10 cellular contexts compared by ENCODE assay signal in genomic region chr14:69693823-69694729, GRCh38.
DNase-seq lines count a peak whose midpoint lies in the region; ATAC-seq and TF ChIP-seq lines count a peak whose summit lies in the region.
"Had no signal": no experiment of that assay in that cellular context is flagged by ENCODE, and none has a peak within 500 bp of the region (broad histone marks: within the 10 kb centered on the region; RNA-seq: fewer than 3 reads in every experiment).

No MANE protein-coding gene starts in this region.

- ATAC-seq in left ventricle myocardium superior = peak; percentile 51
- ATAC-seq: Panc1 had no signal

- intact Hi-C loops in activated CD4-positive, alpha-beta T cell treated with anti-CD3 and anti-CD28 coated beads, Interleukin-2, amount 10 ng/mL, durations not matched to agents 24 days and 14 days (cut with micrococcal nuclease) = no loop called here
- intact Hi-C loops in left ventricle myocardium superior (cut with micrococcal nuclease) = no loop called here

- peak in 1 of 2 donors; percentile 48 for TF ChIP-seq POLR2A in Peyer's patch (IDR thresholded peaks at IDR 0.05)
- no peak for TF ChIP-seq POLR2A in suprapubic skin (IDR thresholded peaks at IDR 0.05)

- no peak overlapping the region for H3K4me3 ChIP-seq in Peyer's patch
- H3K4me3 ChIP-seq in suprapubic skin = no peak overlapping the region
- no peak overlapping the region for H3K4me3 ChIP-seq in BE2C (ENCODE audit: low read depth, low read length)

- H3K27me3 Mint-ChIP-seq in activated CD4-positive, alpha-beta T cell treated with anti-CD3 and anti-CD28 coated beads, Interleukin-2, amount 10 ng/mL, durations not matched to agents 24 days and 14 days = no peaks in the 10 kb centered on the region

- TF ChIP-seq EP300 in suprapubic skin (IDR thresholded peaks at IDR 0.05) = no peak

- H3K36me3 ChIP-seq in Peyer's patch (no peaks in the 10 kb centered on the region), suprapubic skin (no peaks in the 10 kb centered on the region), BE2C (no peaks in the 10 kb centered on the region)

- H3K4me3 Mint-ChIP-seq in activated CD4-positive, alpha-beta T cell treated with anti-CD3 and anti-CD28 coated beads, Interleukin-2, amount 10 ng/mL, durations not matched to agents 24 days and 14 days = peak overlapping the region; percentile 15

- 43% methylated on average over 4 of the region's 4 CpGs for WGBS in suprapubic skin

- H3K27ac Mint-ChIP-seq in activated CD4-positive, alpha-beta T cell treated with anti-CD3 and anti-CD28 coated beads, Interleukin-2, amount 10 ng/mL, durations not matched to agents 24 days and 14 days = peak overlapping the region; percentile 35

- H3K27ac ChIP-seq in Peyer's patch (peak overlapping the region; percentile 75 to 89 (median 86)), suprapubic skin (peak overlapping the region; percentile 62)

- H3K27me3 ChIP-seq in Peyer's patch (no peaks in the 10 kb centered on the region), suprapubic skin (no peaks in the 10 kb centered on the region), BE2C (no peaks in the 10 kb centered on the region)

- H3K4me1 ChIP-seq in Peyer's patch (peaks cover 15 to 64% (median 33%) of the 10 kb centered on the region in 4 donors), suprapubic skin (peaks cover 57% of the 10 kb centered on the region), BE2C (peaks cover 34% of the 10 kb centered on the region)

- H3K4me1 Mint-ChIP-seq in activated CD4-positive, alpha-beta T cell treated with anti-CD3 and anti-CD28 coated beads, Interleukin-2, amount 10 ng/mL, durations not matched to agents 24 days and 14 days = peaks cover 69% of the 10 kb centered on the region

- no peak for TF ChIP-seq CTCF in Peyer's patch (IDR thresholded peaks at IDR 0.05)
- no peak for TF ChIP-seq CTCF in suprapubic skin (IDR thresholded peaks at IDR 0.05)
- no peak for TF ChIP-seq CTCF in BE2C (IDR thresholded peaks at IDR 0.05; ENCODE audit: low read depth, low read length)

- H3K9me3 Mint-ChIP-seq in activated CD4-positive, alpha-beta T cell treated with anti-CD3 and anti-CD28 coated beads, Interleukin-2, amount 10 ng/mL, durations not matched to agents 24 days and 14 days = no peaks in the 10 kb centered on the region

- no peak for DNase-seq in activated CD4-positive, alpha-beta T cell treated with anti-CD3 and anti-CD28 coated beads, Interleukin-2, amount 10 ng/mL, durations not matched to agents 24 days and 14 days
- DNase-seq in activated CD4-positive, alpha-beta T cell treated with anti-CD3 and anti-CD28 coated beads for 48 hours = no peak
- DNase-seq in Peyer's patch (peak in 2 of 3 donors; percentile 83 to 89), left ventricle myocardium superior (no peak), suprapubic skin (ENCODE audit: low spot score in 2 of 2) (no peak), BE2C (no peak), dedifferentiated amniotic fluid mesenchymal stem cell (ENCODE audit: extremely low spot score) (no peak)
- DNase-seq in activated CD4-positive, CD25-positive, alpha-beta regulatory T cell (lab: John Stamatoyannopoulos, UW) = no peak
- DNase-seq: DND-41 had no signal

- H3K9me3 ChIP-seq in Peyer's patch (no peaks in the 10 kb centered on the region), suprapubic skin (no peaks in the 10 kb centered on the region), BE2C (no peaks in the 10 kb centered on the region)

- peaks cover 30% of the 10 kb centered on the region for H3K36me3 Mint-ChIP-seq in activated CD4-positive, alpha-beta T cell treated with anti-CD3 and anti-CD28 coated beads, Interleukin-2, amount 10 ng/mL, durations not matched to agents 24 days and 14 days (ENCODE audit: low read depth)

Comparison
In these comparisons a context has a peak if more than half of its experiments do, and no peak if none do; other contexts are left out.
1. DNase-seq: peak in Peyer's patch (2 of 3); none in activated CD4-positive, alpha-beta T cell treated with anti-CD3 and anti-CD28 coated beads, Interleukin-2, amount 10 ng/mL, durations not matched to agents 24 days and 14 days (single experiment), activated CD4-positive, alpha-beta T cell treated with anti-CD3 and anti-CD28 coated beads for 48 hours (single experiment), left ventricle myocardium superior (single experiment), suprapubic skin (0 of 2), BE2C (single experiment), dedifferentiated amniotic fluid mesenchymal stem cell (single experiment) and activated CD4-positive, CD25-positive, alpha-beta regulatory T cell (0 of 4).